Comparison of ENCODE assay signal across 8 cellular contexts in the genomic region with DNA sequence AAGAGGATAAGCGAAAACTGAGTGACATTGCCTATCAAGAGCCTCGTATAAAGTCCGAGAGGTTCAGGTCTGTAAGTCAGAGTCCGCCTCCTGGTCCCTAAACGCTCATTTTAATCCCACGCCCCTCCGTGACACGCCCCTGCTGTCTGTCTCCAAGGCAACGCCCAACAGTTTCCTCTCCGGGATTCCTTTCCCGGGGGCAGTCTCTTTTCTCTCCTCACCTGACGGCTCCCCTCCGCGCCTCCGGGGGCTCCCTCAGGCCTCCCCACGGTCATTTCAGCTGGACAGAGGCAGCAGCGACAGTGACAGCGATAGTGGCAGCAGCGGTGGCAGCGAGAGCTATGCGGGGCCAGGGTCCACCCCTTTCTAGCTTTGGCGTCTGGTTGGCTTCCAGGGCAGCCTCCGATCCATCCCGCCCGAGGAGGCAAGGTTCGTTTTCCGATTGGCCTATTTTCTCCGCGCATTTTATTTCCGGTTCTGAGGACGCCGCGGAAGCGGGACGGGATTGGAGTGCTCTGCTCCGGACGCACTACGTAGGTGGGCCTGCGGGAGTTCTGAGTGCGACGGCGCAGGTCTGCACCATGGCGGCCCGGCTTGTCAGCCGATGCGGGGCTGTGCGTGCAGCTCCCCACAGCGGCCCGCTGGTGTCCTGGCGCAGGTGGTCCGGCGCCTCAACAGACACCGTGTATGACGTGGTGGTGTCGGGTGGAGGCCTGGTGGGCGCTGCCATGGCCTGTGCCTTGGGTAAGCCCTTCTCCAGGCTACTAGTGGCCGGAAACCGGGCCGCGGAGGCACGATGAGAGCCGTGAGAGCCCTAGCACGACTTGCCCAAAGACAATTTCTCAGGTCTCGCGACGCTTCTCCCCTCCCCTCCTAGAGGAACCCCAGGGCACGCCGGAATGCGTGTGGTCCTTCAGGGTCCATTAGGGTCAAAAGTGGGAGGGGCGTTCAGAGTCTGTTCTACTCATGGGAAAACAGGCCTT. TPM values are rescaled to one million over a fixed set of nuclear protein-coding genes. Genes with fewer than 3 reads are reported as not detected.
A peak's percentile ranks its signal among the peaks of the same experiment; 100 is the strongest.
DNase-seq lines count a peak whose midpoint lies in the region; ATAC-seq and TF ChIP-seq lines count a peak whose summit lies in the region.

A gene (plus strand): TSS at position 551 of the 983 bp plus-strand sequence. CDS start 31 bp downstream, at position 582.
A gene with protein sequence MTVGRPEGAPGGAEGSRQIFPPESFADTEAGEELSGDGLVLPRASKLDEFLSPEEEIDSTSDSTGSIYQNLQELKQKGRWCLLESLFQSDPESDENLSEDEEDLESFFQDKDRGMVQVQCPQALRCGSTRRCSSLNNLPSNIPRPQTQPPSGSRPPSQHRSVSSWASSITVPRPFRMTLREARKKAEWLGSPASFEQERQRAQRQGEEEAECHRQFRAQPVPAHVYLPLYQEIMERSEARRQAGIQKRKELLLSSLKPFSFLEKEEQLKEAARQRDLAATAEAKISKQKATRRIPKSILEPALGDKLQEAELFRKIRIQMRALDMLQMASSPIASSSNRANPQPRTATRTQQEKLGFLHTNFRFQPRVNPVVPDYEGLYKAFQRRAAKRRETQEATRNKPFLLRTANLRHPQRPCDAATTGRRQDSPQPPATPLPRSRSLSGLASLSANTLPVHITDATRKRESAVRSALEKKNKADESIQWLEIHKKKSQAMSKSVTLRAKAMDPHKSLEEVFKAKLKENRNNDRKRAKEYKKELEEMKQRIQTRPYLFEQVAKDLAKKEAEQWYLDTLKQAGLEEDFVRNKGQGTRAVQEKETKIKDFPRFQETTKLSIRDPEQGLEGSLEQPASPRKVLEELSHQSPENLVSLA (minus strand): TSS at position 343 of the 983 bp plus-strand sequence. CDS start 68 bp downstream, at position 275.

- ATAC-seq in HG03439 (IDR thresholded peaks at IDR 0.05; ENCODE audit: unreplicated experiment) = peak; percentile 88

- H3K9me3 ChIP-seq in BE2C (no peaks in the 10 kb centered on the region), colonic mucosa (no peaks in the 10 kb centered on the region)

- H3K4me1 ChIP-seq in BE2C (no peaks in the 10 kb centered on the region), colonic mucosa (peaks cover 5% of the 10 kb centered on the region)

- intact Hi-C loops in colonic mucosa (cut with DNase I) = no loop called here

- DNase-seq in BE2C (peak; percentile 94), NCI-H510A treated with DMSO at 0.1 percent for 48 hours (lab: John Stamatoyannopoulos, UW) (peak; percentile 97), colonic mucosa (peak; percentile 96)
- peak; percentile 75 to 81 for DNase-seq in activated CD4-positive, alpha-beta T cell treated with anti-CD3 and anti-CD28 coated beads for 4 hours
- peak; percentile 59 to 77 for DNase-seq in stimulated activated CD4-positive, alpha-beta T cell treated with anti-CD3 and anti-CD28 coated beads, Interleukin-1b, Interleukin-23, amount 100 ng/mL, for 4 hours (ENCODE audit: low read depth in 2 of 2)

- H3K27me3 ChIP-seq in BE2C (no peaks in the 10 kb centered on the region), colonic mucosa (no peaks in the 10 kb centered on the region), layer of hippocampus (ENCODE audit: control insufficient read depth, insufficient read depth, low read length) (no peaks in the 10 kb centered on the region)

- H3K4me3 ChIP-seq in BE2C (ENCODE audit: low read depth, low read length) = peak within 1 kb of the TSS; percentile 77
- H3K4me3 ChIP-seq in colonic mucosa = peak within 1 kb of the TSS; percentile 89

- peaks cover 8% of the 10 kb centered on the region for H3K36me3 ChIP-seq in BE2C
- H3K36me3 ChIP-seq in colonic mucosa = peaks cover 1% of the 10 kb centered on the region

- TF ChIP-seq CTCF in BE2C (IDR thresholded peaks at IDR 0.05; ENCODE audit: low read depth, low read length) (peak; percentile 10; the same call in 1 of the 2 replicates), colonic mucosa (IDR thresholded peaks at IDR 0.05) (no peak)

- peak within 1 kb of the TSS; percentile 92 for H3K9ac ChIP-seq in colonic mucosa (ENCODE audit: low read depth in 2 of 2, low read length in 2 of 2)

- H3K27ac ChIP-seq in colonic mucosa = peak within 1 kb of the TSS; percentile 85
- peak within 1 kb of the TSS; percentile 80 for H3K27ac ChIP-seq in layer of hippocampus (ENCODE audit: low read depth, low read length)

- TF ChIP-seq POLR2A in GM19193 (IDR thresholded peaks at IDR 0.05; ENCODE audit: extremely low read depth, insufficient read depth, insufficient read length) = peak; percentile 91

RNA-seq across cellular contexts. Expression of the first gene that starts in this region (rescaled TPM):
- polyA plus RNA-seq in BE2C (2012; ENCODE audit: insufficient read depth, insufficient read length, low read depth) = 38.6 TPM
- total RNA-seq in colonic mucosa = 10 to 100 TPM; 21.6 to 23.5 TPM

RNA-seq across cellular contexts. Expression of the second gene that starts in this region (rescaled TPM):
- polyA plus RNA-seq in BE2C (2012; ENCODE audit: insufficient read depth, insufficient read length, low read depth) = 4.4 TPM
- 1 to 10 TPM; 3.0 to 5.6 TPM for total RNA-seq in colonic mucosa

Comparison
In these comparisons a context has a peak if more than half of its experiments do, and no peak if none do; other contexts are left out.
1. Peak in every context shown above with its lines: DNase-seq, ATAC-seq, H3K4me3 ChIP-seq and H3K27ac ChIP-seq.